ENCODE assay signal across 8 cellular contexts in the genomic region with DNA sequence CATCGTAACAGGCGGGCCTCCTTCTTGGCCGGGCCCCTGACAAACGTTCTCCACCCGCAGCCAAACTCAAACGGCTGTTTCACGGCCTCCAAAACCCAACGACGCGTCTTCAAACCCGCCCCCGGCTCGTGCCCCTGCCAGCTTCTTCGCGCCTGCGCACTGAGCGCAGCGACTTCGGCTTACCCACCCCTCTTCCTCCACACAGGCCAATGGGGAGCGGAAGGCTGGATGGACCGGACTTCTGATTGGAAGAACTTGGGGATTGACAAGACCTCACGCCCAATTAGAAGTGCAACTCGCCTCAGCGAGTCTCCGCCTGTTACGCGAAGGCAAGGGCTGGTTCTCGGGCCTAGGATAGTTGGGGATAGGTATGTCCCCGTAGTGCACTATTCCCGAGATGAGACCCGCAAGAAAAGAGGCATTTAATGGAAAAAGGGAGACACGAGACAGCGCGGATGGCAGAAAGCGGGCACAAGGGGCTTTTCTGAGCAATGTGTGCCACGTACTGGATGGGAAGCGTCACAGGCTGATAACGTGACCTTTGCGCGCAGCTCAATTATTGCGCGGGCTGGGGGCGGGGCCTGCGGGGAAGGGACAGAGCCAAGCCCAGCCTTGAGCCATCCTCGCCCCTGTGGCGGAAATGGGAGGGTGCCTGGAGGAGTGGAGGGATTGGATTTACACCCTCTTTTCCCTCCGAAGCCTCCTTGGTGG. TPM values are rescaled to one million over a fixed set of nuclear protein-coding genes. Genes with fewer than 3 reads are reported as not detected.
A peak's percentile ranks its signal among the peaks of the same experiment; 100 is the strongest.
DNase-seq lines count a peak whose midpoint lies in the region; ATAC-seq and TF ChIP-seq lines count a peak whose summit lies in the region.

A gene (minus strand): TSS at position 111 of the 711 bp plus-strand sequence. CDS start 108 bp downstream, at position 3.

- H3K4me1 ChIP-seq in DND-41 (ENCODE audit: insufficient read depth, low read length) = peaks cover 35% of the 10 kb centered on the region
- H3K4me1 ChIP-seq in KMS-11 (ENCODE audit: low read depth, poor library complexity, severe bottlenecking) = peaks cover 29% of the 10 kb centered on the region
- H3K4me1 ChIP-seq in Panc1 (ENCODE audit: control insufficient read depth, insufficient read depth, low read length) = peaks cover 23% of the 10 kb centered on the region
- H3K4me1 ChIP-seq in muscle layer of colon (ENCODE audit: insufficient read depth, low read length) = peaks cover 24% of the 10 kb centered on the region

- in situ Hi-C loops in Panc1 (cut with HindIII; ENCODE audit: low pct_unique_long_range_greater_than_20kb, low sequenced_read_pairs) = no loop called here

- peak within 1 kb of the TSS; percentile 87 for H2AFZ ChIP-seq in DND-41 (ENCODE audit: low read depth, low read length)
- H2AFZ ChIP-seq in KMS-11 (ENCODE audit: low read depth) = peak within 1 kb of the TSS; percentile 80

- H3K4me3 ChIP-seq in DND-41 (ENCODE audit: low read depth in 1 of 2, low read length in 2 of 2) (peak within 1 kb of the TSS; percentile 79 to 85), KMS-11 (IDR thresholded peaks at IDR 0.05; ENCODE audit: insufficient read depth, low read depth, low read length) (peak within 1 kb of the TSS; percentile 95), Panc1 (ENCODE audit: low read depth in 2 of 2, low read length in 2 of 2) (peak within 1 kb of the TSS; percentile 98), muscle layer of colon (ENCODE audit: low read depth in 1 of 2, low read length in 2 of 2) (peak within 1 kb of the TSS; percentile 67 to 100)

- H3K79me2 ChIP-seq in DND-41 (ENCODE audit: insufficient read depth, low read length) (peaks cover 45% of the 10 kb centered on the region), KMS-11 (ENCODE audit: insufficient read depth, low read depth) (peaks cover 42% of the 10 kb centered on the region; the same call in 1 of the 2 replicates)

- H3K36me3 ChIP-seq in DND-41 (ENCODE audit: insufficient read depth, low read length) (no peaks in the 10 kb centered on the region), KMS-11 (ENCODE audit: insufficient read depth) (no peaks in the 10 kb centered on the region), Panc1 (ENCODE audit: control insufficient read depth, insufficient read depth, low read length) (peaks cover 4% of the 10 kb centered on the region; the same call in 1 of the 2 replicates), muscle layer of colon (ENCODE audit: insufficient read depth, low read length) (no peaks in the 10 kb centered on the region)

- no peak within 1 kb of the TSS for H3K4me3 Mint-ChIP-seq in activated T-cell treated with anti-CD3 and anti-CD28 coated beads, Interleukin-2, amount 50 U/mL, for 4 hours

- no TSS peak for BruUV-seq in Panc1 (replicated peaks; lab: Mats Ljungman, UMichigan)

- CTCF ChIA-PET in Panc1 (lab: Charles Lee) = interaction anchor here (0.6 to 0.7 kb wide), 3 partner anchors 14 to 250 kb away, joined by 4 to 8 read pairs (median 6); no protein-coding TSS in a partner anchor

- peak; percentile 97 for ATAC-seq in DND-41 (ENCODE audit: insufficient read depth, low read depth)
- peak; percentile 92 for ATAC-seq in GM21786 (IDR thresholded peaks at IDR 0.05; ENCODE audit: unreplicated experiment)
- peak; percentile 98 for ATAC-seq in Panc1
- ATAC-seq in activated T-cell treated with anti-CD3 and anti-CD28 coated beads, Interleukin-2, amount 50 U/mL, for 4 hours = peak; percentile 97 to 98
- peak; percentile 97 for ATAC-seq in esophagus mucosa

- H3K9me3 ChIP-seq in DND-41 (ENCODE audit: insufficient read depth, low read length, severe bottlenecking) = no peaks in the 10 kb centered on the region
- no peaks in the 10 kb centered on the region for H3K9me3 ChIP-seq in Panc1 (ENCODE audit: control insufficient read depth, insufficient read depth, low read depth, low read length)
- no peaks in the 10 kb centered on the region for H3K9me3 ChIP-seq in muscle layer of colon (ENCODE audit: low read length)

- H3K27me3 Mint-ChIP-seq in activated T-cell treated with anti-CD3 and anti-CD28 coated beads, Interleukin-2, amount 50 U/mL, for 4 hours (ENCODE audit: low read depth) = peaks cover 16% of the 10 kb centered on the region

- peak within 1 kb of the TSS; percentile 71 for H3K4me2 ChIP-seq in DND-41 (ENCODE audit: insufficient read depth, low read length)
- H3K4me2 ChIP-seq in KMS-11 = peak within 1 kb of the TSS; percentile 99

- H4K20me1 ChIP-seq in DND-41 (ENCODE audit: insufficient read depth, low read length) (peaks cover 19% of the 10 kb centered on the region; the same call in 1 of the 2 replicates), KMS-11 (ENCODE audit: insufficient read depth) (no peaks in the 10 kb centered on the region)

- H3K27me3 ChIP-seq in DND-41 (ENCODE audit: insufficient read depth, low read length, poor library complexity) (peaks cover 11% of the 10 kb centered on the region), KMS-11 (ENCODE audit: insufficient read depth, low read depth) (no peaks in the 10 kb centered on the region), Panc1 (ENCODE audit: control insufficient read depth, insufficient read depth, low read length) (0 out of 2 replicates have a peak, but pooled peaks cover 3% of the 10 kb centered on the region), muscle layer of colon (ENCODE audit: control insufficient read depth in 1 of 2, insufficient read depth in 2 of 2, low read length in 2 of 2) (no peaks in the 10 kb centered on the region)

- peak; percentile 98 for DNase-seq in DND-41
- peak; percentile 99 for DNase-seq in Panc1 (ENCODE audit: low read depth, low spot score)
- peak; percentile 96 for DNase-seq in activated T-cell treated with anti-CD3 and anti-CD28 coated beads, Interleukin-2, amount 50 U/mL, for 4 hours
- DNase-seq in stimulated activated CD8-positive, alpha-beta memory T cell treated with anti-CD3 and anti-CD28 coated beads, Interleukin-7, amount 100 ng/mL, for 24 hours (ENCODE audit: low read depth) = peak; percentile 90

- POLR2A ChIA-PET in Panc1 (lab: Charles Lee) = no interaction called here

- peaks cover 32% of the 10 kb centered on the region for H3K4me1 Mint-ChIP-seq in activated T-cell treated with anti-CD3 and anti-CD28 coated beads, Interleukin-2, amount 50 U/mL, for 4 hours (ENCODE audit: low read depth)

- intact Hi-C loops in Panc1 (cut with micrococcal nuclease; ENCODE audit: unreplicated experiment) = no loop called here

- H3K27ac ChIP-seq in DND-41 (ENCODE audit: low read length) (peak within 1 kb of the TSS; percentile 95), KMS-11 (peak within 1 kb of the TSS; percentile 62), Panc1 (ENCODE audit: low read length) (peak within 1 kb of the TSS; percentile 99), muscle layer of colon (ENCODE audit: low read depth, low read length) (peak within 1 kb of the TSS; percentile 99)

- H3K9me3 Mint-ChIP-seq in activated T-cell treated with anti-CD3 and anti-CD28 coated beads, Interleukin-2, amount 50 U/mL, for 4 hours = no peaks in the 10 kb centered on the region

- TF ChIP-seq CTCF in DND-41 (IDR thresholded peaks at IDR 0.05; ENCODE audit: borderline replicate concordance, extremely low read depth, low read length, poor library complexity, severe bottlenecking) (no peak), KMS-11 (conservative IDR thresholded peaks at IDR 0.05; ENCODE audit: low read depth, low read length) (no peak), Panc1 (IDR thresholded peaks at IDR 0.05) (no peak)

- H3K36me3 Mint-ChIP-seq in activated T-cell treated with anti-CD3 and anti-CD28 coated beads, Interleukin-2, amount 50 U/mL, for 4 hours (ENCODE audit: insufficient read depth) = peaks cover 3% of the 10 kb centered on the region

- H3K9ac ChIP-seq in DND-41 (ENCODE audit: low read depth, low read length) = peak within 1 kb of the TSS; percentile 68
- peak within 1 kb of the TSS; percentile 42 for H3K9ac ChIP-seq in KMS-11
- peak within 1 kb of the TSS; percentile 95 for H3K9ac ChIP-seq in muscle layer of colon (ENCODE audit: low read length)

RNA-seq across cellular contexts. Expression of the gene that starts here (rescaled TPM):
- total RNA-seq in Panc1 (2021; ENCODE audit: unreplicated experiment) = 123 TPM
- polyA plus RNA-seq in Panc1 (2012; ENCODE audit: insufficient read length) = 105 TPM
- 10 to 100 TPM; 27.3 to 30.0 (median 29.7) TPM for total RNA-seq in activated T-cell treated with anti-CD3 and anti-CD28 coated beads, Interleukin-2, amount 50 U/mL, for 4 hours
- 85.4 TPM for total RNA-seq in esophagus mucosa

Comparison
In these comparisons a context has a peak if more than half of its experiments do, and no peak if none do; other contexts are left out.
1. Peak in every context shown above with its lines: DNase-seq, ATAC-seq, H3K4me3 ChIP-seq and H3K27ac ChIP-seq.
2. H3K9ac ChIP-seq: peak in every context shown above with its lines; median percentile 95 in muscle layer of colon; 68 in DND-41; 42 in KMS-11.